8 cellular contexts compared by ENCODE assay signal in genomic region chr5:104179057-104179456, GRCh38.
A peak's percentile ranks its signal among the peaks of the same experiment; 100 is the strongest.
DNase-seq lines count a peak whose midpoint lies in the region; ATAC-seq, FAIRE-seq and TF ChIP-seq lines count a peak whose summit lies in the region.

No MANE protein-coding gene starts in this region.

- no peak for TF ChIP-seq EP300 in H1 (IDR thresholded peaks at IDR 0.05; ENCODE audit: borderline replicate concordance in 1 of 2, low read depth in 2 of 2, low read length in 2 of 2)

- H3K4me2 ChIP-seq in OCI-LY3 (ENCODE audit: low read length) (peak overlapping the region; percentile 63), H1 (ENCODE audit: insufficient read depth in 1 of 2, low read depth in 2 of 2, low read length in 2 of 2) (no peak overlapping the region), neural progenitor cell (no peak overlapping the region)

- H3K4me1 ChIP-seq in OCI-LY3 (ENCODE audit: low read length) (peaks cover 8% of the 10 kb centered on the region; the same call in 1 of the 2 replicates), H1 (replicated peaks in 1 of 4; ENCODE audit: control insufficient read depth in 3 of 4, insufficient read depth in 4 of 4, low read length in 3 of 4) (no peaks in the 10 kb centered on the region), neural progenitor cell (no peaks in the 10 kb centered on the region)

- WGBS in H1 (ENCODE audit: extremely low coverage in 1 of 2, insufficient coverage in 1 of 2, insufficient read length in 1 of 2, insufficient replicate concordance in 2 of 2, low coverage in 1 of 2, low lambda C conversion rate in 2 of 2, missing lambda C conversion rate in 1 of 2), 2 experiments, result 77% methylated on average over 8 of the region's 8 CpGs; no CpG with 5 or more reads in 1 of the 2 experiments

- peak; percentile 98 for FAIRE-seq in H1 (lab: Jason Lieb, UNC)

- no peak overlapping the region for H4K8ac ChIP-seq in H1 (ENCODE audit: extremely low read depth, insufficient read depth, low read length)

- no peak overlapping the region for H4K91ac ChIP-seq in H1 (replicated peaks; ENCODE audit: insufficient read length, low read length)

- H3K27me3 ChIP-seq in AG04450 (ENCODE audit: control insufficient read depth, insufficient read depth, low read length) (no peaks in the 10 kb centered on the region), OCI-LY3 (ENCODE audit: low read depth, low read length) (no peaks in the 10 kb centered on the region), H1 (replicated peaks in 1 of 4; ENCODE audit: control insufficient read depth in 3 of 4, extremely low read depth in 1 of 4, insufficient read depth in 3 of 4, low read length in 3 of 4) (no peaks in the 10 kb centered on the region), neural progenitor cell (no peaks in the 10 kb centered on the region)

- H3K9ac ChIP-seq in OCI-LY3 (ENCODE audit: low read length) (0 out of 2 replicates have a peak overlapping the region, but pooled peaks have one; percentile 13), H1 (replicated peaks in 1 of 4; ENCODE audit: extremely low read depth in 1 of 4, low read depth in 3 of 4, low read length in 3 of 4) (no peak overlapping the region), neural progenitor cell (no peak overlapping the region)

- H4K20me1 ChIP-seq in OCI-LY3 (ENCODE audit: insufficient read depth, low read length), result no peaks in the 10 kb centered on the region
- H4K20me1 ChIP-seq in H1 (replicated peaks in 1 of 2; ENCODE audit: control insufficient read depth in 1 of 2, insufficient read depth in 2 of 2, low read length in 2 of 2), result no peaks in the 10 kb centered on the region
- H4K20me1 ChIP-seq in neural progenitor cell (ENCODE audit: low read depth), result no peaks in the 10 kb centered on the region

- no peak for TF ChIP-seq POLR2A in H1 (IDR thresholded peaks at IDR 0.05; ENCODE audit: control extremely low read depth in 1 of 2, low read depth in 2 of 2, low read length in 2 of 2)

- TF ChIP-seq CTCF in AG04450 (IDR thresholded peaks at IDR 0.05; ENCODE audit: low read depth, low read length) (peak; percentile 63), GM12874 (IDR thresholded peaks at IDR 0.05; ENCODE audit: insufficient read depth, low read depth, low read length) (peak; percentile 52), OCI-LY3 (IDR thresholded peaks at IDR 0.05; ENCODE audit: low read depth, low read length) (peak; percentile 63), H1 (IDR thresholded peaks at IDR 0.05; ENCODE audit: control extremely low read depth in 1 of 3, insufficient read depth in 1 of 3, low read depth in 1 of 3, low read length in 3 of 3) (peak; percentile 54 to 85 (median 61)), neural progenitor cell (IDR thresholded peaks at IDR 0.05) (peak; percentile 64)

- H2AFZ ChIP-seq in OCI-LY3 (ENCODE audit: low read depth, low read length) (peak overlapping the region; percentile 85), H1 (ENCODE audit: low read length) (no peak overlapping the region), neural progenitor cell (replicated peaks) (no peak overlapping the region)

- no peak overlapping the region for H4K5ac ChIP-seq in H1 (ENCODE audit: insufficient read length, low read depth, low read length)

- no peak overlapping the region for H3K4me3 Mint-ChIP-seq in neural progenitor cell

- H2BK15ac ChIP-seq in H1 (ENCODE audit: low read length), result no peak overlapping the region

- no peak overlapping the region for H3K27ac Mint-ChIP-seq in neural progenitor cell

- H3K56ac ChIP-seq in H1 (replicated peaks; ENCODE audit: insufficient read length, low read depth, low read length), result no peak overlapping the region

- H3K23me2 ChIP-seq in H1 (ENCODE audit: low read depth, low read length), result no peaks in the 10 kb centered on the region

- H2AK5ac ChIP-seq in H1 (ENCODE audit: low read depth, low read length), result no peak overlapping the region

- H3K9me3 Mint-ChIP-seq in neural progenitor cell, result peaks cover 40% of the 10 kb centered on the region

- peaks cover 5% of the 10 kb centered on the region for H3K36me3 Mint-ChIP-seq in neural progenitor cell

- peak; percentile 58 for ATAC-seq in HG03159 (IDR thresholded peaks at IDR 0.05; ENCODE audit: unreplicated experiment)

- no peaks in the 10 kb centered on the region for H3K4me1 Mint-ChIP-seq in neural progenitor cell

- H3K36me3 ChIP-seq in OCI-LY3 (replicated peaks; ENCODE audit: low read depth, low read length), result no peaks in the 10 kb centered on the region
- peaks cover 0 to 9% (median 0%) of the 10 kb centered on the region in 4 experiments; a peak in 1 of 8 replicates for H3K36me3 ChIP-seq in H1 (ENCODE audit: control insufficient read depth in 2 of 4, insufficient read depth in 4 of 4, low read length in 3 of 4)
- no peaks in the 10 kb centered on the region for H3K36me3 ChIP-seq in neural progenitor cell

- H2BK5ac ChIP-seq in H1 (ENCODE audit: low read depth, low read length), result no peak overlapping the region

- POLR2A ChIA-PET in AG04450 (lab: Yijun Ruan, JAX) (no interaction called here), H1 (lab: Charles Lee; ENCODE audit: partially characterized antibody) (no interaction called here)

- H3K4ac ChIP-seq in H1 (replicated peaks; ENCODE audit: insufficient read length, low read depth, low read length), result no peak overlapping the region

- no peaks in the 10 kb centered on the region for H3K79me1 ChIP-seq in H1 (ENCODE audit: low read depth, low read length)

- no peak overlapping the region for H2BK120ac ChIP-seq in H1 (replicated peaks; ENCODE audit: low read depth, low read length)

- no peak overlapping the region for H3K14ac ChIP-seq in H1 (ENCODE audit: insufficient read length)

- no peaks in the 10 kb centered on the region for H3F3A ChIP-seq in neural progenitor cell (ENCODE audit: low read depth)

- no peak overlapping the region for H3K18ac ChIP-seq in H1 (ENCODE audit: extremely low read depth, low read length)

- DNase-seq in AG04450 (ENCODE audit: low read depth, low spot score) (no peak), H1 (ENCODE audit: low read depth in 1 of 2, low spot score in 2 of 2) (peak; percentile 36 to 63), neural progenitor cell (ENCODE audit: low spot score) (peak; percentile 63), NCI-H510A treated with DMSO at 0.1 percent for 48 hours (lab: John Stamatoyannopoulos, UW) (no peak)
- DNase-seq in activated CD8-positive, alpha-beta memory T cell treated with anti-CD3 and anti-CD28 coated beads for 24 hours, result no peak

- TF ChIP-seq RAD21 in H1 (IDR thresholded peaks at IDR 0.05 in 1 of 2, conservative IDR thresholded peaks at IDR 0.05 in 1 of 2; ENCODE audit: low read depth in 2 of 2, low read length in 2 of 2), result peak; percentile 92 to 93

- CTCF ChIA-PET in AG04450 (lab: Charles Lee) (interaction anchor here (0.6 to 4.9 kb wide), 35 partner anchors 8 to 704 kb away, joined by 3 to 221 read pairs (median 4); no protein-coding TSS in a partner anchor), H1 (lab: Charles Lee; ENCODE audit: partially characterized antibody) (interaction anchor here (0.6 to 4.7 kb wide), 37 partner anchors 8 to 1036 kb away, joined by 3 to 47 read pairs (median 4); no protein-coding TSS in a partner anchor)

- H3K27ac ChIP-seq in AG04450 (ENCODE audit: low read depth, low read length), result no peak overlapping the region
- no peak overlapping the region for H3K27ac ChIP-seq in OCI-LY3 (ENCODE audit: low read length)
- H3K27ac ChIP-seq in H1 (ENCODE audit: low read depth, low read length), result no peak overlapping the region
- H3K27ac ChIP-seq in neural progenitor cell, result no peak overlapping the region

- H3K4me3 ChIP-seq in AG04450 (ENCODE audit: low read depth, low read length) (no peak overlapping the region), OCI-LY3 (ENCODE audit: low read length) (peak overlapping the region; percentile 25; the same call in 1 of the 2 replicates), H1 (ENCODE audit: extremely low read depth in 1 of 4, insufficient read depth in 2 of 4, low read depth in 3 of 4, low read length in 4 of 4) (peak overlapping the region in 1 of 4 experiments; percentile 14; a peak in 1 of 8 replicates), neural progenitor cell (no peak overlapping the region)

- no peak overlapping the region for H2BK20ac ChIP-seq in H1 (ENCODE audit: low read length)

- H2BK12ac ChIP-seq in H1 (ENCODE audit: low read depth, low read length), result no peak overlapping the region

- H3K27me3 Mint-ChIP-seq in neural progenitor cell (ENCODE audit: insufficient read depth, low read depth), result peaks cover 3% of the 10 kb centered on the region

- peaks cover 6% of the 10 kb centered on the region; the same call in 1 of the 2 replicates for H3K9me3 ChIP-seq in AG04450 (ENCODE audit: control insufficient read depth, insufficient read depth, low read length)
- no peaks in the 10 kb centered on the region for H3K9me3 ChIP-seq in OCI-LY3 (ENCODE audit: insufficient read depth, low read length)
- H3K9me3 ChIP-seq in H1 (ENCODE audit: insufficient read depth in 2 of 2, low read depth in 1 of 2, low read length in 1 of 2), result peaks cover 20 to 31% of the 10 kb centered on the region in 2 experiments
- H3K9me3 ChIP-seq in neural progenitor cell (ENCODE audit: low read depth), result no peaks in the 10 kb centered on the region

- no peak overlapping the region for H3K23ac ChIP-seq in H1 (ENCODE audit: insufficient read length)

- no peaks in the 10 kb centered on the region for H3K79me2 ChIP-seq in OCI-LY3 (ENCODE audit: low read length)
- H3K79me2 ChIP-seq in H1 (ENCODE audit: control insufficient read depth in 1 of 2, insufficient read depth in 2 of 2, low read length in 2 of 2), result no peaks in the 10 kb centered on the region
- H3K79me2 ChIP-seq in neural progenitor cell (ENCODE audit: low read depth), result no peaks in the 10 kb centered on the region

TF ChIP-seq in H1, 55 proteins besides CTCF, POLR2A, EP300 and RAD21:
- no peak for TF ChIP-seq SP2 (IDR thresholded peaks at IDR 0.05; ENCODE audit: low read length)
- no peak for TF ChIP-seq CHD1 (IDR thresholded peaks at IDR 0.05; ENCODE audit: low read depth, low read length)
- peak; percentile 93 for TF ChIP-seq MAX (IDR thresholded peaks at IDR 0.05)
- no peak for TF ChIP-seq NRF1 (IDR thresholded peaks at IDR 0.05; ENCODE audit: low read depth, low read length)
- no peak for TF ChIP-seq GTF2F1 (IDR thresholded peaks at IDR 0.05; ENCODE audit: borderline replicate concordance, low read depth, low read length)
- peak; percentile 75 for TF ChIP-seq E2F6 (IDR thresholded peaks at IDR 0.05)

Comparison
In these comparisons a context has a peak if more than half of its experiments do, and no peak if none do; other contexts are left out.
1. DNase-seq: peak in H1 (2 of 2) and neural progenitor cell (single experiment); none in AG04450 (single experiment), NCI-H510A treated with DMSO at 0.1 percent for 48 hours (single experiment) and activated CD8-positive, alpha-beta memory T cell treated with anti-CD3 and anti-CD28 coated beads for 24 hours (single experiment).
2. Peak in every context shown above with its lines, with median percentiles within 50 percentile points of each other: CTCF ChIP-seq.